In the genomic region with DNA sequence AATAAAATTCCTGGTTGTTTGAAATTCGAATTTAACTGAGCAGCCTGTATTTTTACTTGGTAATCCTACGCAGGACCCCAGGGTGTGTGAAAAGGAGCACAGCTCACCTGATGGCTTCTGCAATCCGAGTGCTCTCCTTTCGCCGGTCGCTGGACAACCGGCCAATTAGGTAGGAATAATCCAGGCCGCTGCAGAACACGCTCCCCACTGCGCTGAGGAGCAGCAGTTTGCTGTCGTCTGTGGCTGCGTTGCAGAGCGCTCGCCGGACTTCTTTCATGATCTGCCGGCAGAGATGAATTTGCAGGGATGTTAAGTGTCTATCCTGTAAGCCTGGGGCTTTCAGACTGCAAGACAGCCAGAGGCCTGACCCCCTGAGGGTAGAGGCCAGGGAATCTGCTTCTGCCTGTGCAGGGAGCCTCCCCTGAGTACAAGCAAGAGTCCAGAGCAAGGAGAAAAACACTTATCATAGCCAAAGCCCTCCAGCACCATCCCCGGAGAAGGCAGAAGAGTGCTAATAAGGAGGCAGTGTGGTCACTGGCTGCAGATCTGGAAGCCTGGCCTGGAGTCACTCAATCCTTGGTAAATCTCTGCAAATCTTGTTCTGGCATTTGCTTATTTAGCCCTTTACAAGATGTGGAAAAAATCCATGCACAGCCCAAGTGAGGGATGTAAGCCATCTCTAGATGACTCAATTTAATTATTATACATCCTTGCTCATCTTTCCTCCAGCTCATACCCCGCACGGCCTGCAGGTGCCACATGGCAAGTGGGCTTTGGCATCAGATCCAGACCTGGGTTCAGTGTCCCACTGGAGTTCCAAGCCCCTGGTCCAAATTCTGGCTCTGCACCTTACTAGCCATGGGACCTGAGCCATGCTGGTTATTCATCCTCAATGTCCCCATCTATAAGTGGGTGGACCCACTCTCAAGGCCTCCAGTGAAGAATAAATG, we compare ENCODE assay signal across 20 cellular contexts.
DNase-seq lines count a peak whose midpoint lies in the region; ATAC-seq and TF ChIP-seq lines count a peak whose summit lies in the region.
"Had no signal": no experiment of that assay in that cellular context is flagged by ENCODE, and none has a peak within 500 bp of the region (broad histone marks: within the 10 kb centered on the region; RNA-seq: fewer than 3 reads in every experiment).

No MANE protein-coding gene starts in this region.

- H3K4me3 Mint-ChIP-seq in HFFc6, result no peak overlapping the region; the same call in 1 of the 2 replicates
- H3K4me3 Mint-ChIP-seq: CD4-positive, CD25-positive, alpha-beta regulatory T cell had no signal

- no peaks in the 10 kb centered on the region for H3F3A ChIP-seq in smooth muscle cell (ENCODE audit: low read depth)

- peak overlapping the region; percentile 26 for H3K4me2 ChIP-seq in hepatocyte
- H3K4me2 ChIP-seq in smooth muscle cell, result peak overlapping the region; percentile 15
- H3K4me2 ChIP-seq: SK-N-SH had no signal

- peaks cover 25% of the 10 kb centered on the region for H3K36me3 Mint-ChIP-seq in HFFc6 (ENCODE audit: low read depth)

- H3K79me2 ChIP-seq in hepatocyte, result no peaks in the 10 kb centered on the region
- no peaks in the 10 kb centered on the region for H3K79me2 ChIP-seq in smooth muscle cell (ENCODE audit: low read depth)

- peak; percentile 52 for DNase-seq in HFFc6
- DNase-seq in cerebellar cortex (ENCODE audit: low spot score), result peak; percentile 85
- peak; percentile 23 for DNase-seq in hepatocyte (ENCODE audit: low spot score)
- DNase-seq in smooth muscle cell (lab: John Stamatoyannopoulos, UW; ENCODE audit: unreplicated experiment), result no peak
- DNase-seq: CD4-positive, CD25-positive, alpha-beta regulatory T cell; DMS79; Kasumi-1; MM.1S; NCI-H1048; NCI-H1436; NCI-H187 treated with DMSO at 0.1 percent for 48 hours; NCI-H2107; NCI-H510A; NK-92 treated with Interleukin-12 subunit alpha and Interleukin-12 subunit beta, amount 100 ng/mL, for 24 hours; SIG-M5; SK-N-SH had no signal

- H3K27me3 Mint-ChIP-seq in HFFc6 (ENCODE audit: insufficient read depth), result peaks cover 2% of the 10 kb centered on the region
- H3K27me3 Mint-ChIP-seq: CD4-positive, CD25-positive, alpha-beta regulatory T cell had no signal

- peaks cover 47% of the 10 kb centered on the region for H3K4me1 Mint-ChIP-seq in HFFc6 (ENCODE audit: low read depth)

- H3K4me3 ChIP-seq in hepatocyte (no peak overlapping the region), smooth muscle cell (no peak overlapping the region)

- WGBS in hepatocyte (ENCODE audit: low lambda C conversion rate, missing lambda C conversion rate), result 76% methylated on average over 19 of the region's 19 CpGs
- 54% methylated on average over 19 of the region's 19 CpGs for WGBS in smooth muscle cell (ENCODE audit: low lambda C conversion rate)

- ATAC-seq in HG02571 (IDR thresholded peaks at IDR 0.05; ENCODE audit: unreplicated experiment) (no peak), GM21825 (IDR thresholded peaks at IDR 0.05; ENCODE audit: unreplicated experiment) (no peak), GM19023 (IDR thresholded peaks at IDR 0.05; ENCODE audit: unreplicated experiment) (no peak)
- ATAC-seq: Panc1 had no signal

- no peak overlapping the region for H3K9ac ChIP-seq in smooth muscle cell (ENCODE audit: low read depth)
- H3K9ac ChIP-seq: SK-N-SH had no signal

- H3K9me3 Mint-ChIP-seq in HFFc6, result peaks cover 6% of the 10 kb centered on the region; the same call in 1 of the 2 replicates

- no peaks in the 10 kb centered on the region for H3K4me1 ChIP-seq in hepatocyte (ENCODE audit: insufficient read depth)
- H3K4me1 ChIP-seq in smooth muscle cell (ENCODE audit: low read depth), result no peaks in the 10 kb centered on the region

- H3K27ac Mint-ChIP-seq in HFFc6, result no peak overlapping the region; the same call in 1 of the 2 replicates
- H3K27ac Mint-ChIP-seq: CD4-positive, CD25-positive, alpha-beta regulatory T cell had no signal

- peak; percentile 42 for TF ChIP-seq CTCF in HFFc6 (IDR thresholded peaks at IDR 0.05)
- no peak for TF ChIP-seq CTCF in hepatocyte (IDR thresholded peaks at IDR 0.05; ENCODE audit: poor library complexity)
- no peak for TF ChIP-seq CTCF in smooth muscle cell (IDR thresholded peaks at IDR 0.05; ENCODE audit: borderline replicate concordance, insufficient read depth, poor library complexity, severe bottlenecking)

- no peaks in the 10 kb centered on the region for H3K9me2 ChIP-seq in hepatocyte (replicated peaks; ENCODE audit: insufficient read depth)
- H3K9me2 ChIP-seq: SK-N-SH had no signal

- no peaks in the 10 kb centered on the region for H3K27me3 ChIP-seq in hepatocyte
- no peaks in the 10 kb centered on the region for H3K27me3 ChIP-seq in smooth muscle cell (ENCODE audit: low read depth)

- H3K9me3 ChIP-seq in hepatocyte (ENCODE audit: low read depth) (no peaks in the 10 kb centered on the region), smooth muscle cell (replicated peaks; ENCODE audit: low read depth) (peaks cover 8% of the 10 kb centered on the region)
- H3K9me3 ChIP-seq: SK-N-SH had no signal

- H4K20me1 ChIP-seq in hepatocyte (ENCODE audit: insufficient read depth, poor library complexity, severe bottlenecking), result no peaks in the 10 kb centered on the region
- H4K20me1 ChIP-seq in smooth muscle cell (ENCODE audit: low read depth), result no peaks in the 10 kb centered on the region

- H3K27ac ChIP-seq in hepatocyte (no peak overlapping the region), smooth muscle cell (ENCODE audit: low read depth) (no peak overlapping the region)

- H3K36me3 ChIP-seq in hepatocyte (replicated peaks; ENCODE audit: insufficient read depth, low read depth), result no peaks in the 10 kb centered on the region
- no peaks in the 10 kb centered on the region for H3K36me3 ChIP-seq in smooth muscle cell (ENCODE audit: low read depth)

- H2AFZ ChIP-seq in hepatocyte (no peak overlapping the region), smooth muscle cell (ENCODE audit: low read depth) (no peak overlapping the region)
